1 cellular context compared by ENCODE assay signal in genomic region chr2:41791523-41791922, GRCh38.
TF ChIP-seq lines count a peak whose summit lies in the region.

No MANE protein-coding gene starts in this region.

TF ChIP-seq in HepG2, 621 proteins besides CTCF, POLR2A, EP300 and RAD21 (continued from another document and continues in another):
- TF ChIP-seq SNAPC4 (CRISPR knock-in tag; IDR thresholded peaks at IDR 0.05) (no peak), ZNF841 (CRISPR knock-in tag; IDR thresholded peaks at IDR 0.05; ENCODE audit: borderline replicate concordance) (0 out of 2 replicates have a peak, but pooled peaks have one; percentile 30), ZXDC (CRISPR knock-in tag; IDR thresholded peaks at IDR 0.05) (no peak), ZNF10 (CRISPR knock-in tag; IDR thresholded peaks at IDR 0.05; ENCODE audit: borderline replicate concordance, low read depth) (no peak), ATF2 (CRISPR knock-in tag; IDR thresholded peaks at IDR 0.05) (0 out of 2 replicates have a peak, but pooled peaks have one; percentile 23), HOXA9 (CRISPR knock-in tag; IDR thresholded peaks at IDR 0.05; ENCODE audit: borderline replicate concordance) (peak; percentile 40; the same call in 1 of the 2 replicates), FIP1L1 (IDR thresholded peaks at IDR 0.05; ENCODE audit: borderline replicate concordance, insufficient read depth, low read depth, low read length) (no peak), TEF (CRISPR knock-in tag; IDR thresholded peaks at IDR 0.05) (no peak; the same call in 1 of the 2 replicates), ZBTB7B (CRISPR knock-in tag; IDR thresholded peaks at IDR 0.05) (no peak), ELF3 (CRISPR knock-in tag; IDR thresholded peaks at IDR 0.05) (peak; percentile 54; the same call in 1 of the 2 replicates), ZBTB49 (CRISPR knock-in tag; IDR thresholded peaks at IDR 0.05; ENCODE audit: borderline replicate concordance) (peak; percentile 77; the same call in 1 of the 2 replicates), ZNF331 (CRISPR knock-in tag; IDR thresholded peaks at IDR 0.05) (peak; percentile 59; the same call in 1 of the 2 replicates), HDAC2 (CRISPR knock-in tag; IDR thresholded peaks at IDR 0.05) (0 out of 2 replicates have a peak, but pooled peaks have one; percentile 42), MIER2 (CRISPR knock-in tag; IDR thresholded peaks at IDR 0.05) (peak; percentile 99), ZBTB44 (CRISPR knock-in tag; IDR thresholded peaks at IDR 0.05) (0 out of 2 replicates have a peak, but pooled peaks have one; percentile 49), HMG20B (CRISPR knock-in tag; conservative IDR thresholded peaks at IDR 0.05) (peak; percentile 58; the same call in 1 of the 2 replicates), ZBTB21 (CRISPR knock-in tag; IDR thresholded peaks at IDR 0.05) (peak; percentile 58; the same call in 1 of the 2 replicates), MAFK (conservative IDR thresholded peaks at IDR 0.05 in 1 of 2, IDR thresholded peaks at IDR 0.05 in 1 of 2; ENCODE audit: low read length in 2 of 2) (no peak), ZNF660 (CRISPR knock-in tag; IDR thresholded peaks at IDR 0.05; ENCODE audit: borderline replicate concordance, low read depth) (no peak), NBN (conservative IDR thresholded peaks at IDR 0.05) (no peak), REST (IDR thresholded peaks at IDR 0.05; ENCODE audit: borderline replicate concordance in 1 of 2, low read depth in 1 of 2, low read length in 2 of 2) (peak; percentile 89 to 100), MYC (CRISPR knock-in tag; IDR thresholded peaks at IDR 0.05; ENCODE audit: borderline replicate concordance) (no peak), ARNT (IDR thresholded peaks at IDR 0.05) (no peak), ZNF335 (CRISPR knock-in tag; IDR thresholded peaks at IDR 0.05) (0 out of 2 replicates have a peak, but pooled peaks have one; percentile 56), MIXL1 (CRISPR knock-in tag; IDR thresholded peaks at IDR 0.05) (peak; percentile 48; the same call in 1 of the 2 replicates), ZBTB43 (CRISPR knock-in tag; conservative IDR thresholded peaks at IDR 0.05) (0 out of 2 replicates have a peak, but pooled peaks have one; percentile 24), ZNF644 (CRISPR knock-in tag; IDR thresholded peaks at IDR 0.05; ENCODE audit: low read depth) (0 out of 2 replicates have a peak, but pooled peaks have one; percentile 45), CREB1 (IDR thresholded peaks at IDR 0.05) (no peak), CREB1 (CRISPR knock-in tag; IDR thresholded peaks at IDR 0.05) (no peak)
